Comparison of ENCODE assay signal across 12 cellular contexts in genomic region chr4:148998719-148999118, GRCh38.
DNase-seq lines count a peak whose midpoint lies in the region; ATAC-seq and TF ChIP-seq lines count a peak whose summit lies in the region.
"Had no signal": no experiment of that assay in that cellular context is flagged by ENCODE, and none has a peak within 500 bp of the region (broad histone marks: within the 10 kb centered on the region; RNA-seq: fewer than 3 reads in every experiment).

No MANE protein-coding gene starts in this region.

- TF ChIP-seq CTCF in AG09319 (IDR thresholded peaks at IDR 0.05; ENCODE audit: low read depth, low read length) (peak; percentile 38), fibroblast of mammary gland (conservative IDR thresholded peaks at IDR 0.05; ENCODE audit: control insufficient read depth, insufficient read depth, low read depth, low read length) (peak; percentile 40), coronary artery (IDR thresholded peaks at IDR 0.05) (no peak)

- DNase-seq in AG09319 (ENCODE audit: extremely low read depth, low read depth) (no peak), NAMALWA (ENCODE audit: low spot score) (peak; percentile 47), fibroblast of mammary gland (ENCODE audit: low read depth) (peak; percentile 18), coronary artery (ENCODE audit: low spot score) (no peak), NCI-H2029 treated with DMSO at 0.1 percent for 48 hours (lab: John Stamatoyannopoulos, UW) (no peak), activated gamma-delta T cell treated with Interleukin-2 at 50 U/mL for 16 hours (no peak)
- DNase-seq: foreskin melanocyte, NCI-H446 treated with DMSO at 0.1 percent for 48 hours had no signal

- no peak overlapping the region for H3K4me3 ChIP-seq in fibroblast of mammary gland (ENCODE audit: control insufficient read depth, low read depth, low read length)
- H3K4me3 ChIP-seq in coronary artery = no peak overlapping the region
- H3K4me3 ChIP-seq: prostate gland had no signal

- no peak overlapping the region for H3K27ac ChIP-seq in coronary artery
- H3K27ac ChIP-seq: prostate gland had no signal

- ATAC-seq in GM18867 (IDR thresholded peaks at IDR 0.05; ENCODE audit: unreplicated experiment) (peak; percentile 60), HG03108 (IDR thresholded peaks at IDR 0.05; ENCODE audit: unreplicated experiment) (no peak)
- ATAC-seq: stimulated activated memory B cell treated with anti-CD40 and anti-IgM and Interleukin-4, amounts not matched to agents 10 μg/mL and 1 μg/mL and 100 μg/mL, for 72 hours had no signal

Comparison
In these comparisons a context has a peak if more than half of its experiments do, and no peak if none do; other contexts are left out.
1. DNase-seq: peak in NAMALWA (single experiment) and fibroblast of mammary gland (single experiment); none in AG09319 (single experiment), coronary artery (single experiment), NCI-H2029 treated with DMSO at 0.1 percent for 48 hours (single experiment) and activated gamma-delta T cell treated with Interleukin-2 at 50 U/mL for 16 hours (single experiment).